ENCODE assay signal across 29 cellular contexts in genomic region chr6:42616716-42617115, GRCh38. TPM values are rescaled to one million over a fixed set of nuclear protein-coding genes. Genes with fewer than 3 reads are reported as not detected.
DNase-seq lines count a peak whose midpoint lies in the region; ATAC-seq, FAIRE-seq and TF ChIP-seq lines count a peak whose summit lies in the region.
"Had no signal": no experiment of that assay in that cellular context is flagged by ENCODE, and none has a peak within 500 bp of the region (broad histone marks: within the 10 kb centered on the region; RNA-seq: fewer than 3 reads in every experiment).

No MANE protein-coding gene starts in this region.

- peaks cover 9% of the 10 kb centered on the region for H3K36me3 Mint-ChIP-seq in GM23338 (ENCODE audit: low read depth)
- peaks cover 60% of the 10 kb centered on the region for H3K36me3 Mint-ChIP-seq in activated T-helper 2 cell treated with anti-CD3 and anti-CD28 coated beads, Interferon-gamma antibody, Interleukin-2, Interleukin-4, amounts not matched to agents 10 μg/mL and 5 μg/mL and 100 μg/mL, durations not matched to agents 14 hours and 24 hours and 36 hours (ENCODE audit: low read depth)

- no peak overlapping the region for H3K4me3 Mint-ChIP-seq in GM23338
- H3K4me3 Mint-ChIP-seq in activated T-helper 2 cell treated with anti-CD3 and anti-CD28 coated beads, Interferon-gamma antibody, Interleukin-2, Interleukin-4, amounts not matched to agents 10 μg/mL and 5 μg/mL and 100 μg/mL, durations not matched to agents 14 hours and 24 hours and 36 hours (ENCODE audit: low read depth) = no peak overlapping the region
- H3K4me3 Mint-ChIP-seq: activated CD8-positive, alpha-beta T cell treated with anti-CD3 and anti-CD28 coated beads for 36 hours; activated naive CD4-positive, alpha-beta T cell treated with anti-CD3 and anti-CD28 coated beads, Interleukin-2, amount 50 U/mL, for 24 hours; B cell; memory B cell had no signal

- H3K27ac ChIP-seq in GM23338 (ENCODE audit: low read depth) (peak overlapping the region; percentile 29; the same call in 1 of the 2 replicates), mesenchymal stem cell (ENCODE audit: low read length, poor library complexity, severe bottlenecking) (no peak overlapping the region)
- H3K27ac ChIP-seq: body of pancreas, SK-N-MC, stomach, transverse colon had no signal

- H3K36me3 ChIP-seq in GM23338 (ENCODE audit: insufficient read depth) (no peaks in the 10 kb centered on the region), mesenchymal stem cell (ENCODE audit: control insufficient read depth in 1 of 2, insufficient read depth in 2 of 2, low read depth in 1 of 2, low read length in 2 of 2) (peaks cover 19 to 71% of the 10 kb centered on the region in 2 experiments)

- no peak overlapping the region for H3K4me2 ChIP-seq in GM23338
- no peak overlapping the region for H3K4me2 ChIP-seq in mesenchymal stem cell (ENCODE audit: low read length, poor library complexity, severe bottlenecking)

- intact Hi-C loops in activated T-helper 2 cell treated with anti-CD3 and anti-CD28 coated beads, Interferon-gamma antibody, Interleukin-2, Interleukin-4, amounts not matched to agents 10 μg/mL and 5 μg/mL and 100 μg/mL, durations not matched to agents 14 hours and 24 hours and 36 hours (cut with micrococcal nuclease) = loop anchor here (2.0 to 10.0 kb wide), 2 partner anchors 20 to 52 kb away; partner anchors contain the start of gene UBR2

- H2BK5ac ChIP-seq in mesenchymal stem cell (ENCODE audit: low read depth, low read length, poor library complexity, severe bottlenecking) = no peak overlapping the region

- 0 out of 2 replicates have a peak, but pooled peaks cover 4% of the 10 kb centered on the region for H3K4me1 ChIP-seq in GM23338 (ENCODE audit: insufficient read depth)
- H3K4me1 ChIP-seq in mesenchymal stem cell (ENCODE audit: control insufficient read depth, insufficient read depth, low read depth, low read length) = no peaks in the 10 kb centered on the region
- H3K4me1 ChIP-seq: body of pancreas, stomach, transverse colon had no signal

- no peak for TF ChIP-seq CTCF in D721Med (IDR thresholded peaks at IDR 0.05; ENCODE audit: insufficient read depth, missing control alignments)
- no peak for TF ChIP-seq CTCF in GM23338 (conservative IDR thresholded peaks at IDR 0.05; ENCODE audit: low read depth in 2 of 2)

- no peak overlapping the region for H2BK15ac ChIP-seq in mesenchymal stem cell (ENCODE audit: low read depth, poor library complexity, severe bottlenecking)

- no peak overlapping the region for H3K27ac Mint-ChIP-seq in GM23338
- peak overlapping the region; percentile 68 for H3K27ac Mint-ChIP-seq in activated T-helper 2 cell treated with anti-CD3 and anti-CD28 coated beads, Interferon-gamma antibody, Interleukin-2, Interleukin-4, amounts not matched to agents 10 μg/mL and 5 μg/mL and 100 μg/mL, durations not matched to agents 14 hours and 24 hours and 36 hours
- H3K27ac Mint-ChIP-seq: activated naive CD4-positive, alpha-beta T cell treated with anti-CD3 and anti-CD28 coated beads, Interleukin-2, amount 50 U/mL, for 24 hours; B cell; memory B cell had no signal

- no peak overlapping the region for H3K4ac ChIP-seq in mesenchymal stem cell (ENCODE audit: low read depth in 1 of 2, low read length in 2 of 2)

- H4K91ac ChIP-seq in mesenchymal stem cell (ENCODE audit: low read length) = no peak overlapping the region

- peak; percentile 55 for FAIRE-seq in D721Med (lab: Jason Lieb, UNC)
- FAIRE-seq: GM19239, RCC 7860 had no signal

- no peaks in the 10 kb centered on the region for H3F3A ChIP-seq in GM23338 (replicated peaks; ENCODE audit: low read depth)

- ATAC-seq in GM23338 = no peak
- ATAC-seq in HG03196 (IDR thresholded peaks at IDR 0.05; ENCODE audit: unreplicated experiment) = no peak
- ATAC-seq in HG03469 (IDR thresholded peaks at IDR 0.05; ENCODE audit: unreplicated experiment) = no peak
- ATAC-seq: activated CD8-positive, alpha-beta T cell treated with anti-CD3 and anti-CD28 coated beads for 36 hours; body of pancreas; esophagus mucosa; left cardiac atrium had no signal

- no peak overlapping the region for H3K14ac ChIP-seq in mesenchymal stem cell (ENCODE audit: low read length in 2 of 2)

- H3K79me1 ChIP-seq in mesenchymal stem cell (replicated peaks; ENCODE audit: low read length, poor library complexity, severe bottlenecking) = peaks cover 9% of the 10 kb centered on the region

- H3K23ac ChIP-seq in mesenchymal stem cell (ENCODE audit: low read length in 2 of 2) = no peak overlapping the region

- H2AFZ ChIP-seq in GM23338 (no peak overlapping the region), mesenchymal stem cell (ENCODE audit: low read depth, low read length) (no peak overlapping the region)

- H3K27me3 Mint-ChIP-seq in GM23338 (ENCODE audit: insufficient read depth, low read depth, poor library complexity) = peaks cover 2% of the 10 kb centered on the region
- H3K27me3 Mint-ChIP-seq in activated T-helper 2 cell treated with anti-CD3 and anti-CD28 coated beads, Interferon-gamma antibody, Interleukin-2, Interleukin-4, amounts not matched to agents 10 μg/mL and 5 μg/mL and 100 μg/mL, durations not matched to agents 14 hours and 24 hours and 36 hours (ENCODE audit: low read depth) = no peaks in the 10 kb centered on the region
- H3K27me3 Mint-ChIP-seq: activated CD8-positive, alpha-beta T cell treated with anti-CD3 and anti-CD28 coated beads for 36 hours; activated naive CD4-positive, alpha-beta T cell treated with anti-CD3 and anti-CD28 coated beads, Interleukin-2, amount 50 U/mL, for 24 hours; B cell; memory B cell had no signal

- no peaks in the 10 kb centered on the region for H3K9me2 ChIP-seq in GM23338 (ENCODE audit: insufficient read depth)

- H2AK5ac ChIP-seq in mesenchymal stem cell (ENCODE audit: low read length, severe bottlenecking) = no peak overlapping the region

- peak overlapping the region; percentile 19 for H3K9ac ChIP-seq in mesenchymal stem cell (ENCODE audit: low read length)

- H2BK120ac ChIP-seq in mesenchymal stem cell (ENCODE audit: low read depth, low read length) = no peak overlapping the region

- H3K4me3 ChIP-seq in GM23338 (no peak overlapping the region), mesenchymal stem cell (ENCODE audit: insufficient read depth in 1 of 2, low read depth in 1 of 2, low read length in 2 of 2) (no peak overlapping the region)
- H3K4me3 ChIP-seq: body of pancreas, SK-N-MC, stomach, transverse colon had no signal

- no peaks in the 10 kb centered on the region for H3K27me3 ChIP-seq in GM23338 (ENCODE audit: insufficient read depth)
- H3K27me3 ChIP-seq in mesenchymal stem cell (ENCODE audit: control insufficient read depth in 1 of 2, insufficient read depth in 1 of 2, low read length in 2 of 2) = no peaks in the 10 kb centered on the region
- H3K27me3 ChIP-seq: body of pancreas, stomach, transverse colon had no signal

- H3K18ac ChIP-seq in mesenchymal stem cell (ENCODE audit: low read depth in 1 of 2, low read length in 2 of 2) = no peak overlapping the region

- H3K9me3 ChIP-seq in mesenchymal stem cell (ENCODE audit: control insufficient read depth, low read length) = no peaks in the 10 kb centered on the region
- H3K9me3 ChIP-seq: body of pancreas, stomach, transverse colon had no signal

- no peak overlapping the region for H2BK12ac ChIP-seq in mesenchymal stem cell (ENCODE audit: low read length in 2 of 2)

- WGBS in mesenchymal stem cell = 100% methylated on average over 2 of the region's 3 CpGs

- no peaks in the 10 kb centered on the region for H3K79me2 ChIP-seq in GM23338 (replicated peaks; ENCODE audit: insufficient read depth)

- no peaks in the 10 kb centered on the region for H4K20me1 ChIP-seq in GM23338 (replicated peaks; ENCODE audit: insufficient read depth)

- H4K8ac ChIP-seq in mesenchymal stem cell (ENCODE audit: low read length) = no peak overlapping the region

- H3K9me3 Mint-ChIP-seq in GM23338 = no peaks in the 10 kb centered on the region
- H3K9me3 Mint-ChIP-seq in activated T-helper 2 cell treated with anti-CD3 and anti-CD28 coated beads, Interferon-gamma antibody, Interleukin-2, Interleukin-4, amounts not matched to agents 10 μg/mL and 5 μg/mL and 100 μg/mL, durations not matched to agents 14 hours and 24 hours and 36 hours = no peaks in the 10 kb centered on the region
- H3K9me3 Mint-ChIP-seq: activated CD8-positive, alpha-beta T cell treated with anti-CD3 and anti-CD28 coated beads for 36 hours; activated naive CD4-positive, alpha-beta T cell treated with anti-CD3 and anti-CD28 coated beads, Interleukin-2, amount 50 U/mL, for 24 hours; memory B cell had no signal

- peaks cover 21% of the 10 kb centered on the region for H3K4me1 Mint-ChIP-seq in GM23338
- H3K4me1 Mint-ChIP-seq in activated T-helper 2 cell treated with anti-CD3 and anti-CD28 coated beads, Interferon-gamma antibody, Interleukin-2, Interleukin-4, amounts not matched to agents 10 μg/mL and 5 μg/mL and 100 μg/mL, durations not matched to agents 14 hours and 24 hours and 36 hours (ENCODE audit: low read depth) = peaks cover 21% of the 10 kb centered on the region
- H3K4me1 Mint-ChIP-seq: activated naive CD4-positive, alpha-beta T cell treated with anti-CD3 and anti-CD28 coated beads, Interleukin-2, amount 50 U/mL, for 24 hours; B cell had no signal

- DNase-seq in D721Med (ENCODE audit: insufficient read length, low spot score) (no peak), GM23338 (ENCODE audit: low spot score) (no peak), mesenchymal stem cell (no peak), RPMI8226 (no peak)
- DNase-seq in activated T-helper 2 cell treated with anti-CD3 and anti-CD28 coated beads, Interferon-gamma antibody, Interleukin-2, Interleukin-4, amounts not matched to agents 10 μg/mL and 5 μg/mL and 100 μg/mL, durations not matched to agents 14 hours and 24 hours and 36 hours (ENCODE audit: low spot score) = no peak
- DNase-seq: activated CD8-positive, alpha-beta T cell treated with anti-CD3 and anti-CD28 coated beads for 36 hours; body of pancreas; DMS79 treated with DMSO at 0.1 percent for 48 hours; effector CD4-positive, alpha-beta T cell; KG1; left cardiac atrium; NCI-H1436 treated with DMSO at 0.1 percent for 48 hours; NCI-H2171 treated with DMSO at 0.1 percent for 48 hours; NCI-H526; nucleus accumbens; retina; stimulated activated CD4-positive, alpha-beta T cell treated with anti-CD3 and anti-CD28 coated beads, Interleukin-4, amount 100 ng/mL, for 24 hours; stomach; transverse colon; WERI-Rb-1 had no signal

RNA-seq across cellular contexts. Expression of gene UBR2, which starts 52.9 kb away (rescaled TPM):
- 20.4 and 21.2 TPM in 2 replicates for total RNA-seq in GM23338 (2014; rRNA removed; shearing (Covaris generic))
- 5.3 and 6.7 TPM in 2 replicates for polyA plus RNA-seq in GM23338 (2016; fragmentation: Nextera tagmentation; extraction: Ambion mirVana)
- 28.6 and 29.6 TPM in 2 replicates for total RNA-seq in activated T-helper 2 cell treated with anti-CD3 and anti-CD28 coated beads, Interferon-gamma antibody, Interleukin-2, Interleukin-4, amounts not matched to agents 10 μg/mL and 5 μg/mL and 100 μg/mL, durations not matched to agents 14 hours and 24 hours and 36 hours
- 6.4 TPM for polyA plus RNA-seq in mesenchymal stem cell (2013, experiment 1 of 2)
- 6.2 TPM for polyA plus RNA-seq in mesenchymal stem cell (2013, experiment 2 of 2)
